Comparison of ENCODE assay signal across 10 cellular contexts in genomic region chr12:120132863-120133385, GRCh38. TPM values are rescaled to one million over a fixed set of nuclear protein-coding genes. Genes with fewer than 3 reads are reported as not detected.
DNase-seq lines count a peak whose midpoint lies in the region; ATAC-seq and TF ChIP-seq lines count a peak whose summit lies in the region.
"Had no signal": no experiment of that assay in that cellular context is flagged by ENCODE, and none has a peak within 500 bp of the region (broad histone marks: within the 10 kb centered on the region; RNA-seq: fewer than 3 reads in every experiment).

No MANE protein-coding gene starts in this region.

- H3K4me1 ChIP-seq in colonic mucosa (no peaks in the 10 kb centered on the region), prostate gland (replicated peaks) (no peaks in the 10 kb centered on the region)

- DNase-seq in NCI-H1417 treated with DMSO at 0.1 percent for 48 hours (lab: John Stamatoyannopoulos, UW) (no peak), amniotic stem cell (lab: John Stamatoyannopoulos, UW) (no peak), colonic mucosa (no peak), prostate gland (ENCODE audit: low spot score) (no peak)
- DNase-seq: DMS79 treated with DMSO at 0.1 percent for 48 hours, IMR-90 had no signal

- H3K27ac ChIP-seq in colonic mucosa (no peak overlapping the region), prostate gland (no peak overlapping the region)

- no peak overlapping the region for H3K9ac ChIP-seq in colonic mucosa (ENCODE audit: low read depth in 2 of 2, low read length in 2 of 2)

- H3K36me3 ChIP-seq in colonic mucosa (peaks cover 50% of the 10 kb centered on the region), prostate gland (peaks cover 25 to 77% of the 10 kb centered on the region in 2 donors)

- peak; percentile 89 for ATAC-seq in GM18517 (IDR thresholded peaks at IDR 0.05; ENCODE audit: unreplicated experiment)
- ATAC-seq in GM21367 (IDR thresholded peaks at IDR 0.05; ENCODE audit: unreplicated experiment) = peak; percentile 85
- peak; percentile 77 for ATAC-seq in HG03097 (IDR thresholded peaks at IDR 0.05; ENCODE audit: low FRiP score, unreplicated experiment)
- ATAC-seq in esophagus mucosa = peak; percentile 13

- H3K9me3 ChIP-seq in colonic mucosa (no peaks in the 10 kb centered on the region), prostate gland (no peaks in the 10 kb centered on the region)

- H3K27me3 ChIP-seq in colonic mucosa (no peaks in the 10 kb centered on the region), prostate gland (replicated peaks; ENCODE audit: insufficient read depth) (no peaks in the 10 kb centered on the region)

- 89% methylated on average over 6 of the region's 6 CpGs for WGBS in prostate gland

- TF ChIP-seq CTCF in colonic mucosa (IDR thresholded peaks at IDR 0.05) (no peak), prostate gland (IDR thresholded peaks at IDR 0.05) (no peak)

- intact Hi-C loops in colonic mucosa (cut with DNase I) = no loop called here
- intact Hi-C loops in prostate gland (cut with DNase I) = no loop called here

- H3K4me3 ChIP-seq in colonic mucosa (no peak overlapping the region), prostate gland (no peak overlapping the region)

- no peak for TF ChIP-seq POLR2A in prostate gland (IDR thresholded peaks at IDR 0.05)

RNA-seq across cellular contexts. Expression of gene RAB35, which starts 16.4 kb away (rescaled TPM):
- total RNA-seq in esophagus mucosa = 57.7 TPM
- 10 to 100 TPM; 46.4 to 61.9 TPM for total RNA-seq in colonic mucosa
- 10 to 100 TPM; 26.6 to 41.1 TPM for total RNA-seq in prostate gland

Comparison
In these comparisons a context has a peak if more than half of its experiments do, and no peak if none do; other contexts are left out.
1. ATAC-seq: peak in every context shown above with its lines; median percentile 89 in GM18517; 85 in GM21367; 77 in HG03097; 13 in esophagus mucosa.